In genomic region chr17:45104907-45105624, GRCh38 we compare ENCODE assay signal across 22 cellular contexts. TPM values are rescaled to one million over a fixed set of nuclear protein-coding genes. Genes with fewer than 3 reads are reported as not detected.
DNase-seq lines count a peak whose midpoint lies in the region; ATAC-seq and TF ChIP-seq lines count a peak whose summit lies in the region.
"Had no signal": no experiment of that assay in that cellular context is flagged by ENCODE, and none has a peak within 500 bp of the region (broad histone marks: within the 10 kb centered on the region; RNA-seq: fewer than 3 reads in every experiment).

No MANE protein-coding gene starts in this region.

- no peak for ATAC-seq in HG03469 (IDR thresholded peaks at IDR 0.05; ENCODE audit: unreplicated experiment)
- ATAC-seq: activated CD4-positive, CD25-positive, alpha-beta regulatory T cell treated with anti-CD3 and anti-CD28 coated beads, Interleukin-2, amount 50 U/mL, for 24 hours; esophagus mucosa; right lobe of liver; T-helper 17 cell had no signal

- H3K9ac ChIP-seq in H9 (ENCODE audit: extremely low read depth, insufficient read length, low read length): no peak overlapping the region
- H3K9ac ChIP-seq in adipocyte (ENCODE audit: low read length): peak overlapping the region; percentile 29
- H3K9ac ChIP-seq: BLaER1, KMS-11 had no signal

- H3K4me1 ChIP-seq in H9 (ENCODE audit: insufficient read depth, low read length) (no peaks in the 10 kb centered on the region), adipocyte (ENCODE audit: control insufficient read depth, insufficient read depth, low read length) (peaks cover 41% of the 10 kb centered on the region), osteoblast (ENCODE audit: insufficient read depth, low read length) (no peaks in the 10 kb centered on the region)
- H3K4me1 ChIP-seq: right lobe of liver had no signal

- WGBS in H9 (ENCODE audit: extremely low coverage, insufficient read length, low lambda C conversion rate): no CpG with 5 or more reads among the region's 17 CpGs

- no peaks in the 10 kb centered on the region for H4K20me1 ChIP-seq in H9 (ENCODE audit: control insufficient read depth, insufficient read depth, insufficient read length)
- peaks cover 11% of the 10 kb centered on the region for H4K20me1 ChIP-seq in osteoblast (ENCODE audit: insufficient read depth, low read length)

- H3K4me3 ChIP-seq in adipocyte (ENCODE audit: low read length): no peak overlapping the region
- no peak overlapping the region for H3K4me3 ChIP-seq in osteoblast (ENCODE audit: insufficient read depth, low read length)
- H3K4me3 ChIP-seq: BLaER1, right lobe of liver, thyroid gland had no signal

- H2BK15ac ChIP-seq in H9 (ENCODE audit: low read depth, low read length): no peak overlapping the region

- H4K5ac ChIP-seq in H9 (ENCODE audit: insufficient read length, low read depth, low read length): no peak overlapping the region

- no peak overlapping the region for H3K4ac ChIP-seq in H9 (ENCODE audit: low read depth, low read length)

- H3K56ac ChIP-seq in H9 (ENCODE audit: insufficient read length, low read depth, low read length): no peak overlapping the region

- H3K36me3 ChIP-seq in adipocyte (ENCODE audit: control insufficient read depth, insufficient read depth, low read length, severe bottlenecking) (peaks cover 77% of the 10 kb centered on the region), osteoblast (ENCODE audit: insufficient read depth, low read length) (peaks cover 70% of the 10 kb centered on the region)

- H3K79me2 ChIP-seq in H9 (ENCODE audit: insufficient read depth, low read length) (no peaks in the 10 kb centered on the region), osteoblast (ENCODE audit: insufficient read depth, low read length) (peaks cover 9% of the 10 kb centered on the region)

- H2BK120ac ChIP-seq in H9 (ENCODE audit: low read depth, low read length, poor library complexity, severe bottlenecking): no peak overlapping the region

- no peak overlapping the region for H3K18ac ChIP-seq in H9 (ENCODE audit: insufficient read length, low read depth, low read length)

- no peak overlapping the region for H4K91ac ChIP-seq in H9 (ENCODE audit: insufficient read length, low read depth, low read length)

- H2BK5ac ChIP-seq in H9 (ENCODE audit: insufficient read length, low read length): no peak overlapping the region

- H3K27me3 ChIP-seq in H9 (ENCODE audit: insufficient read depth, low read length) (no peaks in the 10 kb centered on the region), adipocyte (replicated peaks; ENCODE audit: control insufficient read depth, insufficient read depth, low read length) (no peaks in the 10 kb centered on the region), osteoblast (ENCODE audit: insufficient read depth, low read length) (no peaks in the 10 kb centered on the region)
- H3K27me3 ChIP-seq: BLaER1, right lobe of liver, thyroid gland had no signal

- no peak overlapping the region for H2AK5ac ChIP-seq in H9 (ENCODE audit: insufficient read length, low read length)

- H4K8ac ChIP-seq in H9 (replicated peaks; ENCODE audit: insufficient read length, low read depth, low read length): no peak overlapping the region

- H3K36me3 Mint-ChIP-seq in H9 (ENCODE audit: insufficient read depth in 1 of 3, low read depth in 3 of 3): peaks cover 19 to 84% (median 75%) of the 10 kb centered on the region in 3 experiments; a peak in 6 of 7 replicates

- H3T11ph ChIP-seq in H9 (ENCODE audit: low read length): no peak overlapping the region

- no peak overlapping the region for H3K4me3 Mint-ChIP-seq in H9
- H3K4me3 Mint-ChIP-seq: T-helper 17 cell had no signal

- no peak overlapping the region for H3K27ac Mint-ChIP-seq in H9
- H3K27ac Mint-ChIP-seq: T-helper 17 cell had no signal

- H3K23me2 ChIP-seq in H9 (ENCODE audit: insufficient read length, low read depth, low read length, poor library complexity, severe bottlenecking): no peaks in the 10 kb centered on the region

- no peak overlapping the region for H3K27ac ChIP-seq in H9 (ENCODE audit: insufficient read length, low read depth, low read length)
- H3K27ac ChIP-seq in osteoblast (ENCODE audit: low read depth, low read length): no peak overlapping the region
- H3K27ac ChIP-seq: BLaER1, HL-60, KMS-11, right lobe of liver, thyroid gland had no signal

- H3K9me3 Mint-ChIP-seq in H9: no peaks in the 10 kb centered on the region

- H3K27me3 Mint-ChIP-seq in H9 (ENCODE audit: low read depth): peaks cover 2% of the 10 kb centered on the region; the same call in 1 of the 2 replicates
- H3K27me3 Mint-ChIP-seq: T-helper 17 cell had no signal

- no peak overlapping the region for H2BK20ac ChIP-seq in H9 (ENCODE audit: low read depth, low read length, poor library complexity, severe bottlenecking)

- no peaks in the 10 kb centered on the region for H3K4me1 Mint-ChIP-seq in H9
- H3K4me1 Mint-ChIP-seq: T-helper 17 cell had no signal

- no peaks in the 10 kb centered on the region for H3K79me1 ChIP-seq in H9 (ENCODE audit: insufficient read depth, low read depth, low read length, poor library complexity, severe bottlenecking)

- DNase-seq in H9 (no peak), adipocyte (ENCODE audit: low read depth) (no peak), osteoblast (ENCODE audit: insufficient read length, low spot score, missing footprints) (peak; percentile 50), GM10266 (ENCODE audit: extremely low spot score) (no peak)
- no peak for DNase-seq in activated naive CD4-positive, alpha-beta T cell treated with Interleukin-2 at 50 U/mL for 16 hours
- DNase-seq: activated CD8-positive, alpha-beta memory T cell treated with anti-CD3 and anti-CD28 coated beads, Interleukin-2, amount 50 U/mL, for 4 hours; activated naive CD4-positive, alpha-beta T cell; head of caudate nucleus; midbrain; NCI-H1092 treated with DMSO at 0.1 percent for 48 hours; NCI-H748 treated with DMSO at 0.1 percent for 48 hours; RPMI8226; stimulated activated CD4-positive, alpha-beta T cell treated with anti-CD3 and anti-CD28 coated beads, Interleukin-4, amount 100 ng/mL, for 1 hour; T-helper 17 cell; thyroid gland had no signal

- H2AFZ ChIP-seq in H9 (ENCODE audit: low read length) (no peak overlapping the region), osteoblast (ENCODE audit: low read length) (no peak overlapping the region)

- no peak overlapping the region for H3K14ac ChIP-seq in H9 (ENCODE audit: insufficient read depth, low read length)

- H3K4me2 ChIP-seq in H9 (ENCODE audit: insufficient read depth, insufficient read length, low read length) (no peak overlapping the region), osteoblast (ENCODE audit: insufficient read depth, low read length) (no peak overlapping the region)
- H3K4me2 ChIP-seq: BLaER1, KMS-11 had no signal

- TF ChIP-seq CTCF in H9 (conservative IDR thresholded peaks at IDR 0.05) (peak; percentile 23; the same call in 1 of the 3 replicates), osteoblast (IDR thresholded peaks at IDR 0.05; ENCODE audit: extremely low read depth, low read depth, low read length) (no peak), GM10266 (IDR thresholded peaks at IDR 0.05; ENCODE audit: control insufficient read depth, insufficient read depth, low read depth, missing control alignments) (no peak)

- no peaks in the 10 kb centered on the region for H3K9me3 ChIP-seq in H9 (ENCODE audit: control insufficient read depth, low read depth, low read length)
- H3K9me3 ChIP-seq in adipocyte (ENCODE audit: control insufficient read depth, low read length): no peaks in the 10 kb centered on the region
- no peaks in the 10 kb centered on the region for H3K9me3 ChIP-seq in osteoblast (ENCODE audit: low read depth, low read length)
- H3K9me3 ChIP-seq: BLaER1, right lobe of liver, thyroid gland had no signal

- H3K23ac ChIP-seq in H9 (ENCODE audit: insufficient read length, low read depth, low read length): no peak overlapping the region

- H2BK12ac ChIP-seq in H9 (ENCODE audit: insufficient read length, low read depth, low read length): no peak overlapping the region

RNA-seq across cellular contexts. Expression of gene PLCD3, which starts 27.2 kb away (rescaled TPM):
- total RNA-seq in H9 (2021) (41.6 and 48.5 TPM in 2 replicates), osteoblast (31.5 and 47.7 TPM in 2 replicates)

RNA-seq across cellular contexts. Expression of gene ACBD4, which starts 30.4 kb away (rescaled TPM):
- 9.7 and 10.5 TPM in 2 replicates for total RNA-seq in H9 (2021)
- 4.7 and 6.2 TPM in 2 replicates for total RNA-seq in osteoblast

RNA-seq across cellular contexts. Expression of gene HEXIM1, which starts 43.2 kb away (rescaled TPM):
- 32.4 and 33.0 TPM in 2 replicates for total RNA-seq in H9 (2021)
- total RNA-seq in osteoblast: 10.9 and 12.1 TPM in 2 replicates

RNA-seq across cellular contexts. Expression of gene NMT1, which starts 43.9 kb away (rescaled TPM):
- total RNA-seq in H9 (2021) (150 and 151 TPM in 2 replicates), osteoblast (51.8 and 66.6 TPM in 2 replicates)

RNA-seq across cellular contexts. Expression of gene DCAKD, which starts 53.6 kb away (rescaled TPM):
- total RNA-seq in H9 (2021) (48.3 and 53.2 TPM in 2 replicates), osteoblast (34.5 and 39.1 TPM in 2 replicates)
